Comparison of ENCODE assay signal across 1 cellular context in the genomic region with DNA sequence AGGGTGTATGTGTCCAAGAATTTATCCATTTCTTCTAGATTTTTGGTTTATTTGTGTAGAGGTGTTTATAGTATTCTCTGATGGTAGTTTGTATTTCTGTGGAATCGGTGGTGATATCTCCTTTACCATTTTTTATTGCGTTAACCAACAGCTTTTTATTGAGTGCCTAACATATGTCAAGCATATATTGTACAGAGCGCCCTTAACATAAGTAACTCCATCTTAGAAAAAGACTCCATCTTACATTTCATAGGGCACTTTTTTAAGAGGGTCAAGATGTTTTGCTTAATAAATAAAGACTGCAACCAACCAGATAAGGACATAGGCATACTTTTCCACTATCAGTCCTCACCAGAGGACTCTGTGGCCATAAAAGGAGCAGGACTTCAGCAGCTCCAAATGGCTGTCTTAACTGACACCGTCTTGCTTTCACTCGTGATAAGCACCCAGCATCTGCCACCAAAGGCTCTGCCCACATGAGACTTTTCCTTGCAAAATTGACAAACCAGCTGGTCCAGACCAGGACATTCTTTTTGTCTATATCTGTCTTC.
A peak's percentile ranks its signal among the peaks of the same experiment; 100 is the strongest.
TF ChIP-seq lines count a peak whose summit lies in the region.

No MANE protein-coding gene starts in this region.

TF ChIP-seq in K562, 482 proteins besides CTCF, POLR2A, EP300 and RAD21 (continued from another document):
- TF ChIP-seq, protein P1, sequence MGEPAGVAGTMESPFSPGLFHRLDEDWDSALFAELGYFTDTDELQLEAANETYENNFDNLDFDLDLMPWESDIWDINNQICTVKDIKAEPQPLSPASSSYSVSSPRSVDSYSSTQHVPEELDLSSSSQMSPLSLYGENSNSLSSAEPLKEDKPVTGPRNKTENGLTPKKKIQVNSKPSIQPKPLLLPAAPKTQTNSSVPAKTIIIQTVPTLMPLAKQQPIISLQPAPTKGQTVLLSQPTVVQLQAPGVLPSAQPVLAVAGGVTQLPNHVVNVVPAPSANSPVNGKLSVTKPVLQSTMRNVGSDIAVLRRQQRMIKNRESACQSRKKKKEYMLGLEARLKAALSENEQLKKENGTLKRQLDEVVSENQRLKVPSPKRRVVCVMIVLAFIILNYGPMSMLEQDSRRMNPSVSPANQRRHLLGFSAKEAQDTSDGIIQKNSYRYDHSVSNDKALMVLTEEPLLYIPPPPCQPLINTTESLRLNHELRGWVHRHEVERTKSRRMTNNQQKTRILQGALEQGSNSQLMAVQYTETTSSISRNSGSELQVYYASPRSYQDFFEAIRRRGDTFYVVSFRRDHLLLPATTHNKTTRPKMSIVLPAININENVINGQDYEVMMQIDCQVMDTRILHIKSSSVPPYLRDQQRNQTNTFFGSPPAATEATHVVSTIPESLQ (CRISPR knock-in tag; IDR thresholded peaks at IDR 0.05), result no peak
- TF ChIP-seq, protein P2, sequence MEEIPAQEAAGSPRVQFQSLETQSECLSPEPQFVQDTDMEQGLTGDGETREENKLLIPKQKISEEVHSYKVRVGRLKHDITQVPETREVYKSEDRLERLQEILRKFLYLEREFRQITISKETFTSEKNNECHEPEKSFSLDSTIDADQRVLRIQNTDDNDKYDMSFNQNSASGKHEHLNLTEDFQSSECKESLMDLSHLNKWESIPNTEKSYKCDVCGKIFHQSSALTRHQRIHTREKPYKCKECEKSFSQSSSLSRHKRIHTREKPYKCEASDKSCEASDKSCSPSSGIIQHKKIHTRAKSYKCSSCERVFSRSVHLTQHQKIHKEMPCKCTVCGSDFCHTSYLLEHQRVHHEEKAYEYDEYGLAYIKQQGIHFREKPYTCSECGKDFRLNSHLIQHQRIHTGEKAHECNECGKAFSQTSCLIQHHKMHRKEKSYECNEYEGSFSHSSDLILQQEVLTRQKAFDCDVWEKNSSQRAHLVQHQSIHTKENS (CRISPR knock-in tag; IDR thresholded peaks at IDR 0.05), result no peak
- no peak for TF ChIP-seq ESRRA (IDR thresholded peaks at IDR 0.05; ENCODE audit: borderline replicate concordance, low read depth)
- peak; percentile 83 for TF ChIP-seq ZNF311 (CRISPR knock-in tag; IDR thresholded peaks at IDR 0.05)
- 0 out of 2 replicates have a peak, but pooled peaks have one; percentile 46 for TF ChIP-seq SMAD3 (CRISPR knock-in tag; conservative IDR thresholded peaks at IDR 0.05)
- TF ChIP-seq ZNF124 (CRISPR knock-in tag; IDR thresholded peaks at IDR 0.05), result no peak
- TF ChIP-seq, protein P3, sequence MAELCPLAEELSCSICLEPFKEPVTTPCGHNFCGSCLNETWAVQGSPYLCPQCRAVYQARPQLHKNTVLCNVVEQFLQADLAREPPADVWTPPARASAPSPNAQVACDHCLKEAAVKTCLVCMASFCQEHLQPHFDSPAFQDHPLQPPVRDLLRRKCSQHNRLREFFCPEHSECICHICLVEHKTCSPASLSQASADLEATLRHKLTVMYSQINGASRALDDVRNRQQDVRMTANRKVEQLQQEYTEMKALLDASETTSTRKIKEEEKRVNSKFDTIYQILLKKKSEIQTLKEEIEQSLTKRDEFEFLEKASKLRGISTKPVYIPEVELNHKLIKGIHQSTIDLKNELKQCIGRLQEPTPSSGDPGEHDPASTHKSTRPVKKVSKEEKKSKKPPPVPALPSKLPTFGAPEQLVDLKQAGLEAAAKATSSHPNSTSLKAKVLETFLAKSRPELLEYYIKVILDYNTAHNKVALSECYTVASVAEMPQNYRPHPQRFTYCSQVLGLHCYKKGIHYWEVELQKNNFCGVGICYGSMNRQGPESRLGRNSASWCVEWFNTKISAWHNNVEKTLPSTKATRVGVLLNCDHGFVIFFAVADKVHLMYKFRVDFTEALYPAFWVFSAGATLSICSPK (IDR thresholded peaks at IDR 0.05; ENCODE audit: borderline replicate concordance), result no peak
- no peak for TF ChIP-seq ELF1 (tag; IDR thresholded peaks at IDR 0.05)
- no peak for TF ChIP-seq ZKSCAN8 (CRISPR knock-in tag; IDR thresholded peaks at IDR 0.05)
- TF ChIP-seq ETV5 (CRISPR knock-in tag; IDR thresholded peaks at IDR 0.05; ENCODE audit: low read depth), result no peak
- TF ChIP-seq ZNF75A (CRISPR knock-in tag; IDR thresholded peaks at IDR 0.05), result no peak
- TF ChIP-seq ETV1 (tag; conservative IDR thresholded peaks at IDR 0.05; ENCODE audit: low read depth), result no peak
- TF ChIP-seq NEUROD1 (IDR thresholded peaks at IDR 0.05; ENCODE audit: borderline replicate concordance, low read depth, low read length, partially characterized antibody), result no peak
- peak; percentile 38; the same call in 1 of the 2 replicates for TF ChIP-seq NFIC (IDR thresholded peaks at IDR 0.05)
- TF ChIP-seq, protein P4, sequence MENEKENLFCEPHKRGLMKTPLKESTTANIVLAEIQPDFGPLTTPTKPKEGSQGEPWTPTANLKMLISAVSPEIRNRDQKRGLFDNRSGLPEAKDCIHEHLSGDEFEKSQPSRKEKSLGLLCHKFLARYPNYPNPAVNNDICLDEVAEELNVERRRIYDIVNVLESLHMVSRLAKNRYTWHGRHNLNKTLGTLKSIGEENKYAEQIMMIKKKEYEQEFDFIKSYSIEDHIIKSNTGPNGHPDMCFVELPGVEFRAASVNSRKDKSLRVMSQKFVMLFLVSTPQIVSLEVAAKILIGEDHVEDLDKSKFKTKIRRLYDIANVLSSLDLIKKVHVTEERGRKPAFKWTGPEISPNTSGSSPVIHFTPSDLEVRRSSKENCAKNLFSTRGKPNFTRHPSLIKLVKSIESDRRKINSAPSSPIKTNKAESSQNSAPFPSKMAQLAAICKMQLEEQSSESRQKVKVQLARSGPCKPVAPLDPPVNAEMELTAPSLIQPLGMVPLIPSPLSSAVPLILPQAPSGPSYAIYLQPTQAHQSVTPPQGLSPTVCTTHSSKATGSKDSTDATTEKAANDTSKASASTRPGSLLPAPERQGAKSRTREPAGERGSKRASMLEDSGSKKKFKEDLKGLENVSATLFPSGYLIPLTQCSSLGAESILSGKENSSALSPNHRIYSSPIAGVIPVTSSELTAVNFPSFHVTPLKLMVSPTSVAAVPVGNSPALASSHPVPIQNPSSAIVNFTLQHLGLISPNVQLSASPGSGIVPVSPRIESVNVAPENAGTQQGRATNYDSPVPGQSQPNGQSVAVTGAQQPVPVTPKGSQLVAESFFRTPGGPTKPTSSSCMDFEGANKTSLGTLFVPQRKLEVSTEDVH (IDR thresholded peaks at IDR 0.05; ENCODE audit: low read depth, partially characterized antibody), result no peak
- no peak for TF ChIP-seq SRSF7 (optimal IDR thresholded peaks at IDR 0.05; ENCODE audit: low read depth, low read length)
- TF ChIP-seq, protein P5, sequence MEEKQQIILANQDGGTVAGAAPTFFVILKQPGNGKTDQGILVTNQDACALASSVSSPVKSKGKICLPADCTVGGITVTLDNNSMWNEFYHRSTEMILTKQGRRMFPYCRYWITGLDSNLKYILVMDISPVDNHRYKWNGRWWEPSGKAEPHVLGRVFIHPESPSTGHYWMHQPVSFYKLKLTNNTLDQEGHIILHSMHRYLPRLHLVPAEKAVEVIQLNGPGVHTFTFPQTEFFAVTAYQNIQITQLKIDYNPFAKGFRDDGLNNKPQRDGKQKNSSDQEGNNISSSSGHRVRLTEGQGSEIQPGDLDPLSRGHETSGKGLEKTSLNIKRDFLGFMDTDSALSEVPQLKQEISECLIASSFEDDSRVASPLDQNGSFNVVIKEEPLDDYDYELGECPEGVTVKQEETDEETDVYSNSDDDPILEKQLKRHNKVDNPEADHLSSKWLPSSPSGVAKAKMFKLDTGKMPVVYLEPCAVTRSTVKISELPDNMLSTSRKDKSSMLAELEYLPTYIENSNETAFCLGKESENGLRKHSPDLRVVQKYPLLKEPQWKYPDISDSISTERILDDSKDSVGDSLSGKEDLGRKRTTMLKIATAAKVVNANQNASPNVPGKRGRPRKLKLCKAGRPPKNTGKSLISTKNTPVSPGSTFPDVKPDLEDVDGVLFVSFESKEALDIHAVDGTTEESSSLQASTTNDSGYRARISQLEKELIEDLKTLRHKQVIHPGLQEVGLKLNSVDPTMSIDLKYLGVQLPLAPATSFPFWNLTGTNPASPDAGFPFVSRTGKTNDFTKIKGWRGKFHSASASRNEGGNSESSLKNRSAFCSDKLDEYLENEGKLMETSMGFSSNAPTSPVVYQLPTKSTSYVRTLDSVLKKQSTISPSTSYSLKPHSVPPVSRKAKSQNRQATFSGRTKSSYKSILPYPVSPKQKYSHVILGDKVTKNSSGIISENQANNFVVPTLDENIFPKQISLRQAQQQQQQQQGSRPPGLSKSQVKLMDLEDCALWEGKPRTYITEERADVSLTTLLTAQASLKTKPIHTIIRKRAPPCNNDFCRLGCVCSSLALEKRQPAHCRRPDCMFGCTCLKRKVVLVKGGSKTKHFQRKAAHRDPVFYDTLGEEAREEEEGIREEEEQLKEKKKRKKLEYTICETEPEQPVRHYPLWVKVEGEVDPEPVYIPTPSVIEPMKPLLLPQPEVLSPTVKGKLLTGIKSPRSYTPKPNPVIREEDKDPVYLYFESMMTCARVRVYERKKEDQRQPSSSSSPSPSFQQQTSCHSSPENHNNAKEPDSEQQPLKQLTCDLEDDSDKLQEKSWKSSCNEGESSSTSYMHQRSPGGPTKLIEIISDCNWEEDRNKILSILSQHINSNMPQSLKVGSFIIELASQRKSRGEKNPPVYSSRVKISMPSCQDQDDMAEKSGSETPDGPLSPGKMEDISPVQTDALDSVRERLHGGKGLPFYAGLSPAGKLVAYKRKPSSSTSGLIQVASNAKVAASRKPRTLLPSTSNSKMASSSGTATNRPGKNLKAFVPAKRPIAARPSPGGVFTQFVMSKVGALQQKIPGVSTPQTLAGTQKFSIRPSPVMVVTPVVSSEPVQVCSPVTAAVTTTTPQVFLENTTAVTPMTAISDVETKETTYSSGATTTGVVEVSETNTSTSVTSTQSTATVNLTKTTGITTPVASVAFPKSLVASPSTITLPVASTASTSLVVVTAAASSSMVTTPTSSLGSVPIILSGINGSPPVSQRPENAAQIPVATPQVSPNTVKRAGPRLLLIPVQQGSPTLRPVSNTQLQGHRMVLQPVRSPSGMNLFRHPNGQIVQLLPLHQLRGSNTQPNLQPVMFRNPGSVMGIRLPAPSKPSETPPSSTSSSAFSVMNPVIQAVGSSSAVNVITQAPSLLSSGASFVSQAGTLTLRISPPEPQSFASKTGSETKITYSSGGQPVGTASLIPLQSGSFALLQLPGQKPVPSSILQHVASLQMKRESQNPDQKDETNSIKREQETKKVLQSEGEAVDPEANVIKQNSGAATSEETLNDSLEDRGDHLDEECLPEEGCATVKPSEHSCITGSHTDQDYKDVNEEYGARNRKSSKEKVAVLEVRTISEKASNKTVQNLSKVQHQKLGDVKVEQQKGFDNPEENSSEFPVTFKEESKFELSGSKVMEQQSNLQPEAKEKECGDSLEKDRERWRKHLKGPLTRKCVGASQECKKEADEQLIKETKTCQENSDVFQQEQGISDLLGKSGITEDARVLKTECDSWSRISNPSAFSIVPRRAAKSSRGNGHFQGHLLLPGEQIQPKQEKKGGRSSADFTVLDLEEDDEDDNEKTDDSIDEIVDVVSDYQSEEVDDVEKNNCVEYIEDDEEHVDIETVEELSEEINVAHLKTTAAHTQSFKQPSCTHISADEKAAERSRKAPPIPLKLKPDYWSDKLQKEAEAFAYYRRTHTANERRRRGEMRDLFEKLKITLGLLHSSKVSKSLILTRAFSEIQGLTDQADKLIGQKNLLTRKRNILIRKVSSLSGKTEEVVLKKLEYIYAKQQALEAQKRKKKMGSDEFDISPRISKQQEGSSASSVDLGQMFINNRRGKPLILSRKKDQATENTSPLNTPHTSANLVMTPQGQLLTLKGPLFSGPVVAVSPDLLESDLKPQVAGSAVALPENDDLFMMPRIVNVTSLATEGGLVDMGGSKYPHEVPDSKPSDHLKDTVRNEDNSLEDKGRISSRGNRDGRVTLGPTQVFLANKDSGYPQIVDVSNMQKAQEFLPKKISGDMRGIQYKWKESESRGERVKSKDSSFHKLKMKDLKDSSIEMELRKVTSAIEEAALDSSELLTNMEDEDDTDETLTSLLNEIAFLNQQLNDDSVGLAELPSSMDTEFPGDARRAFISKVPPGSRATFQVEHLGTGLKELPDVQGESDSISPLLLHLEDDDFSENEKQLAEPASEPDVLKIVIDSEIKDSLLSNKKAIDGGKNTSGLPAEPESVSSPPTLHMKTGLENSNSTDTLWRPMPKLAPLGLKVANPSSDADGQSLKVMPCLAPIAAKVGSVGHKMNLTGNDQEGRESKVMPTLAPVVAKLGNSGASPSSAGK (IDR thresholded peaks at IDR 0.05), result no peak
- TF ChIP-seq MEF2D (tag; conservative IDR thresholded peaks at IDR 0.05; ENCODE audit: low read depth), result 0 out of 2 replicates have a peak, but pooled peaks have one; percentile 39
- TF ChIP-seq TSC22D4 (tag; IDR thresholded peaks at IDR 0.05), result no peak
- no peak for TF ChIP-seq MYC (IDR thresholded peaks at IDR 0.05; ENCODE audit: low read depth, low read length)
- no peak for TF ChIP-seq MYC (CRISPR knock-in tag; IDR thresholded peaks at IDR 0.05; ENCODE audit: borderline replicate concordance, low read depth)
- TF ChIP-seq CBFA2T2 (conservative IDR thresholded peaks at IDR 0.05), result peak; percentile 73
- TF ChIP-seq NCOA4 (IDR thresholded peaks at IDR 0.05; ENCODE audit: partially characterized antibody), result no peak
- no peak for TF ChIP-seq ZNF146 (CRISPR knock-in tag; IDR thresholded peaks at IDR 0.05; ENCODE audit: unreplicated experiment)
- TF ChIP-seq ZEB2 (IDR thresholded peaks at IDR 0.05), result no peak
- no peak for TF ChIP-seq MED1 (CRISPR knock-in tag; IDR thresholded peaks at IDR 0.05; ENCODE audit: borderline replicate concordance)
- no peak for TF ChIP-seq JUN (IDR thresholded peaks at IDR 0.05; ENCODE audit: borderline replicate concordance, low read depth, low read length)
- no peak for TF ChIP-seq JUN (CRISPR knock-in tag; IDR thresholded peaks at IDR 0.05; ENCODE audit: borderline replicate concordance)
- TF ChIP-seq DDX20 (tag; IDR thresholded peaks at IDR 0.05; ENCODE audit: low read depth), result peak; percentile 85
- TF ChIP-seq DPF2 (IDR thresholded peaks at IDR 0.05), result no peak
- TF ChIP-seq EHMT2 (IDR thresholded peaks at IDR 0.05), result no peak
- TF ChIP-seq HSF4 (CRISPR knock-in tag; IDR thresholded peaks at IDR 0.05; ENCODE audit: borderline replicate concordance), result peak; percentile 73; the same call in 1 of the 2 replicates
